Comparison of ENCODE assay signal across 19 cellular contexts in genomic region chrX:26871967-26872366, GRCh38.
"Had no signal": no experiment of that assay in that cellular context is flagged by ENCODE, and none has a peak within 500 bp of the region (broad histone marks: within the 10 kb centered on the region; RNA-seq: fewer than 3 reads in every experiment).

No MANE protein-coding gene starts in this region.

- H2AFZ ChIP-seq: PC-9 had no signal

- H3K4me1 ChIP-seq: Peyer's patch, SJCRH30 had no signal

- H3K4me3 ChIP-seq: PC-9, Peyer's patch, SJCRH30 had no signal

- H3K27me3 ChIP-seq: Peyer's patch, SJCRH30 had no signal

- H3K4me2 ChIP-seq: PC-9 had no signal

- H3K36me3 ChIP-seq: Peyer's patch, SJCRH30 had no signal

- H3K9me3 ChIP-seq: Peyer's patch, SJCRH30 had no signal

- ATAC-seq: Right ventricle myocardium inferior, SK-N-SH treated with all-trans-retinoic acid at 6 μM for 48 hours had no signal

- DNase-seq: IMR-90, Kasumi-1, KG1, MM.1S, NCI-H1092 treated with DMSO at 0.1 percent for 48 hours, NCI-H1436, NCI-H187, NCI-H2029, NCI-H2081 treated with DMSO at 0.1 percent for 48 hours, NCI-H524, NCI-H526 treated with DMSO at 0.1 percent for 48 hours, NCI-H774, PC-9, Peyer's patch, SHP77 treated with DMSO at 0.1 percent for 48 hours, SJCRH30, T-helper 1 cell had no signal

- H3K27ac ChIP-seq: PC-9, Peyer's patch, SJCRH30 had no signal
